Comparison of ENCODE assay signal across 4 cellular contexts in the genomic region with DNA sequence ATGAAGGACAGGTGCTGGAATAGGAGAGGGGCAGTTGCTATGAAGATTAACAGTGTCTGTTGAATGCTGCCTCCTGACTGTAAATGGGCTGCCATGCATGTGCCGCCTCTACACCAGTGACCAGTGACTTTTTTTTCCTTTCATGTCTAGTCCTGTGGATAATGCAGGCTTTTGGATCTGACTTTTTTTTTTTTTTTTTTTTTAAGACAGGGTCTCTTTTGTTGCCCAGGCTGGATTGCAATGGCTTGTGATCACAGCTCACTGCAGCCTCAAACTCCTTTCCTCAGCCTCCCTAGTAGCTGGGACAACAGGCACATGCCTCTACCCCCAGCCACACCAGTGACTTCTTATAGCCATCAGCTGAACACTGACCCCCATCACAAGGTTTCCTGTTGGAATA. TPM values are rescaled to one million over a fixed set of nuclear protein-coding genes. Genes with fewer than 3 reads are reported as not detected.
"Had no signal": no experiment of that assay in that cellular context is flagged by ENCODE, and none has a peak within 500 bp of the region (broad histone marks: within the 10 kb centered on the region; RNA-seq: fewer than 3 reads in every experiment).

No MANE protein-coding gene starts in this region.

- ATAC-seq: GM12878 had no signal

- DNase-seq: GDM1, GF-D8 had no signal

RNA-seq across cellular contexts. Expression of gene AGBL1, which starts 41.2 kb away (rescaled TPM):
- total RNA-seq: G401, GM12878 had no signal
- polyA plus RNA-seq: GM12878 had no signal
